23 cellular contexts compared by ENCODE assay signal in the genomic region with DNA sequence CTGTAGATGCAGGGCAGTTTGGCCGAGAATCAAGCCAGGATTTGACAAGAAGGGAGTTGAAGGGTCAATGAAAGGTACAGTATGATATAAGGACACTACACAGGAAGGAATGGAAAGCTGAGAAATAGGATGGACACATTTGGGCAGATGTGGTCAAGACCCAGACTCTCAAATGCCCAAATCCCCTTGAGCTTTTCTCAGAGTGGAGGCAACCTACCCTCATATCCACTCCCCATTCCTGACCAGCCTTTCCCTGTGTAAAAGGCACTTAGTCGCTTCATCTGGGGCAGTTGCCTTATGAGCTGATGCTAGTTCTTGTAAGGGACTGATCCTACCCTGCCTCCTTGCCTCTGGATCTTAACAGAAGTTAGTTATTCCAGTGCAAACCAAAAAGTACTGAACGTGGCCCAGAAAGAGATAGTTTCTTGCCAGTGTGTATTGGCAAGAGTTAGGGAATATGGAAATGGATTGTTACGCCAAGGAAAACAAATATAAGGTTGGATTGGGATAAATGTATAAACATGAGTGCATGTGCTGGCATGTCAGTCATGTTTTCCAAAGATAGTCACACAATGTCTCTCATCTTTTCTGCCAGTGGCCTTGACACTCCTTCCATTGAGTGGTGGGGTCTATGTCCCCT.
"Had no signal": no experiment of that assay in that cellular context is flagged by ENCODE, and none has a peak within 500 bp of the region (broad histone marks: within the 10 kb centered on the region; RNA-seq: fewer than 3 reads in every experiment).

No MANE protein-coding gene starts in this region.

- H3K4me3 ChIP-seq: dorsolateral prefrontal cortex, esophagus squamous epithelium, heart left ventricle, lung, spleen, transverse colon had no signal

- ATAC-seq: heart left ventricle; left colon; left ventricle myocardium superior; sciatic nerve; stimulated activated memory B cell treated with anti-CD40 and anti-IgM and Interleukin-4, amounts not matched to agents 10 μg/mL and 1 μg/mL and 100 μg/mL, for 72 hours had no signal

- H3K36me3 ChIP-seq: heart left ventricle, transverse colon had no signal

- H3K9me3 ChIP-seq: esophagus squamous epithelium, heart left ventricle, transverse colon had no signal

- H3K27me3 Mint-ChIP-seq: naive B cell; stimulated activated memory B cell treated with anti-CD40 and anti-IgM and Interleukin-4, amounts not matched to agents 10 μg/mL and 1 μg/mL and 100 μg/mL, for 72 hours; stimulated activated naive CD8-positive, alpha-beta T cell treated with anti-CD3 and anti-CD28 coated beads, Interleukin-15, Interleukin-2, amounts not matched to agents 100 ng/mL and 50 ng/mL, for 24 hours had no signal

- H3K27ac Mint-ChIP-seq: naive B cell; nephron; stimulated activated memory B cell treated with anti-CD40 and anti-IgM and Interleukin-4, amounts not matched to agents 10 μg/mL and 1 μg/mL and 100 μg/mL, for 72 hours; stimulated activated naive CD8-positive, alpha-beta T cell treated with anti-CD3 and anti-CD28 coated beads, Interleukin-15, Interleukin-2, amounts not matched to agents 100 ng/mL and 50 ng/mL, for 24 hours had no signal

- H3K27ac ChIP-seq: dorsolateral prefrontal cortex, epithelial cell of prostate, esophagus squamous epithelium, heart left ventricle, spleen, transverse colon had no signal

- DNase-seq: cortex of kidney; dorsolateral prefrontal cortex; effector CD8-positive, alpha-beta T cell; esophagus squamous epithelium; heart left ventricle; hippocampal formation; left colon; left ventricle myocardium superior; mesendoderm; naive B cell; spleen; stimulated activated CD4-positive, alpha-beta T cell treated with anti-CD3 and anti-CD28 coated beads, Interleukin-15, amount 100 ng/mL, for 24 hours; stimulated activated CD4-positive, alpha-beta T cell treated with anti-CD3 and anti-CD28 coated beads, Interleukin-1b, Interleukin-23, amount 100 ng/mL, for 48 hours; stimulated activated CD4-positive, alpha-beta T cell treated with anti-CD3 and anti-CD28 coated beads, Interleukin-4, amount 100 ng/mL, for 24 hours; transverse colon had no signal

- H3K4me3 Mint-ChIP-seq: stimulated activated memory B cell treated with anti-CD40 and anti-IgM and Interleukin-4, amounts not matched to agents 10 μg/mL and 1 μg/mL and 100 μg/mL, for 72 hours; stimulated activated naive CD8-positive, alpha-beta T cell treated with anti-CD3 and anti-CD28 coated beads, Interleukin-15, Interleukin-2, amounts not matched to agents 100 ng/mL and 50 ng/mL, for 24 hours had no signal

- FAIRE-seq: endometrium, frontal cortex had no signal

- H3K9me3 Mint-ChIP-seq: nephron; stimulated activated memory B cell treated with anti-CD40 and anti-IgM and Interleukin-4, amounts not matched to agents 10 μg/mL and 1 μg/mL and 100 μg/mL, for 72 hours; stimulated activated naive CD8-positive, alpha-beta T cell treated with anti-CD3 and anti-CD28 coated beads, Interleukin-15, Interleukin-2, amounts not matched to agents 100 ng/mL and 50 ng/mL, for 24 hours had no signal

- H3K27me3 ChIP-seq: dorsolateral prefrontal cortex, esophagus squamous epithelium, heart left ventricle, spleen, transverse colon had no signal
